8 cellular contexts compared by ENCODE assay signal in the genomic region with DNA sequence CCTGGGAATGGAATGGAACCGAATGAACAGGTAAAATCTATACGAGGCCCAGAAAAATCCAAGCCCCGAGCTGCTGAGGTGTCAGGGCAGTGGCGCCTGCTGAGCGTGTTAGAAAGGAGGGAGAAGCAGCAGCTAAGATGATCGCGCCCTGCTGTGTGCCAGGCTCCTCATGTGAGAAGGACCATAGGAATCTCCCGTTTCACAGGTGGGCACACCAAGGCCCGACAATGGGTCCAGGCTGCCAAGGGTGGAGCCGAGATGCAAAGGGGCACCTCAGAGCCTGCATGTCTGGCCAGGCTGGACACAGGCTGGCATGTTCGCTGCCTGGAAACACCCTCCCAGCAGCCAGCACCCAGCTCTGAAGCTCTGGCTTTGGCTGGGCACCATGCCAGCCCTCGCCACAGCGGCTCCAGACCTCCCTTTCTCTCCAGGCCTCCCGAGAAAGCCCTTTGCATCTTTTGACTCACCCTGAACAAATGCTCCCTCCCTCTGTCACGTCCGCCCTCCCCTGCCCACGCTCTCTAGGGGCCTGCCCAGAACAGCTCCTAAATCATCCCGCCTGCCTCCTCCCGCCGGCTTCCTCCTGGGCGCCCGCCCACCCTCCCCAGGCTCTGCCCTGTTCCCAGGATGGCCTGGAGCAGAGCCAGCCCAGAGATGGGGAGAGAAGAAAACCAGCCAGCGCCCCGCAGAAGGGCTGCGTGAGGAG.
DNase-seq lines count a peak whose midpoint lies in the region; ATAC-seq and TF ChIP-seq lines count a peak whose summit lies in the region.

No MANE protein-coding gene starts in this region.

- CTCF ChIA-PET in PC-9 (lab: Charles Lee), result interaction anchor here (0.6 to 0.9 kb wide), 2 partner anchors 21 to 360 kb away, joined by 5 read pairs; no protein-coding TSS in a partner anchor

- H3K36me3 ChIP-seq in PC-9 (ENCODE audit: low read depth) (no peaks in the 10 kb centered on the region), esophagus muscularis mucosa (no peaks in the 10 kb centered on the region)

- H3K79me2 ChIP-seq in PC-9 (ENCODE audit: low read depth), result no peaks in the 10 kb centered on the region

- peak overlapping the region; percentile 37 for H3K4me3 Mint-ChIP-seq in nephron progenitor cell
- no peak overlapping the region for H3K4me3 Mint-ChIP-seq in activated T-cell treated with anti-CD3 and anti-CD28 coated beads, Interleukin-2, amount 50 U/mL, for 72 hours

- H3K27ac ChIP-seq in PC-9 (no peak overlapping the region), esophagus muscularis mucosa (replicated peaks in 1 of 4) (peak overlapping the region; percentile 71 to 88 (median 78))

- peak overlapping the region; percentile 27; the same call in 1 of the 2 replicates for H3K4me2 ChIP-seq in PC-9

- no peak for TF ChIP-seq EP300 in esophagus muscularis mucosa (IDR thresholded peaks at IDR 0.05)

- 48% methylated on average over 12 of the region's 25 CpGs for WGBS in esophagus muscularis mucosa

- H3K27ac Mint-ChIP-seq in nephron progenitor cell, result no peak overlapping the region
- no peak overlapping the region for H3K27ac Mint-ChIP-seq in activated T-cell treated with anti-CD3 and anti-CD28 coated beads, Interleukin-2, amount 50 U/mL, for 72 hours

- intact Hi-C loops in PC-9 (cut with micrococcal nuclease; ENCODE audit: unreplicated experiment), result loop anchor here (1.0 to 10.0 kb wide), 3 partner anchors 41 to 281 kb away; a partner anchor contains a TSS
- intact Hi-C loops in esophagus muscularis mucosa (cut with DNase I), result no loop called here

- H3K4me1 Mint-ChIP-seq in nephron progenitor cell, result peaks cover 72% of the 10 kb centered on the region
- H3K4me1 Mint-ChIP-seq in activated T-cell treated with anti-CD3 and anti-CD28 coated beads, Interleukin-2, amount 50 U/mL, for 72 hours (ENCODE audit: low read depth), result no peaks in the 10 kb centered on the region

- H4K20me1 ChIP-seq in PC-9 (ENCODE audit: insufficient read depth), result 0 out of 2 replicates have a peak, but pooled peaks cover 4% of the 10 kb centered on the region

- H3K27me3 Mint-ChIP-seq in nephron progenitor cell (ENCODE audit: low read depth, poor library complexity), result peaks cover 38% of the 10 kb centered on the region
- no peaks in the 10 kb centered on the region for H3K27me3 Mint-ChIP-seq in activated T-cell treated with anti-CD3 and anti-CD28 coated beads, Interleukin-2, amount 50 U/mL, for 72 hours (ENCODE audit: low read depth)

- H3K4me3 ChIP-seq in PC-9 (no peak overlapping the region), esophagus muscularis mucosa (peak overlapping the region in 2 of 4 donors; percentile 6 to 31)

- TF ChIP-seq CTCF in PC-9 (conservative IDR thresholded peaks at IDR 0.05), result no peak
- no peak for TF ChIP-seq CTCF in esophagus muscularis mucosa (IDR thresholded peaks at IDR 0.05)
- no peak for TF ChIP-seq CTCF in nephron progenitor cell (IDR thresholded peaks at IDR 0.05)

- ATAC-seq in HG03432 (IDR thresholded peaks at IDR 0.05; ENCODE audit: unreplicated experiment) (peak; percentile 60), HG02759 (IDR thresholded peaks at IDR 0.05; ENCODE audit: unreplicated experiment) (no peak)
- ATAC-seq in activated T-cell treated with anti-CD3 and anti-CD28 coated beads, Interleukin-2, amount 50 U/mL, for 72 hours (replicated peaks in 1 of 2), result no peak

- POLR2A ChIA-PET in PC-9 (lab: Charles Lee; ENCODE audit: unreplicated experiment), result no interaction called here

- H2AFZ ChIP-seq in PC-9, result no peak overlapping the region

- no peaks in the 10 kb centered on the region for H3K9me2 ChIP-seq in PC-9 (ENCODE audit: insufficient read depth)

- H3K9me3 Mint-ChIP-seq in nephron progenitor cell, result no peaks in the 10 kb centered on the region
- no peaks in the 10 kb centered on the region for H3K9me3 Mint-ChIP-seq in activated T-cell treated with anti-CD3 and anti-CD28 coated beads, Interleukin-2, amount 50 U/mL, for 72 hours

- TF ChIP-seq POLR2A in esophagus muscularis mucosa (IDR thresholded peaks at IDR 0.05; ENCODE audit: low read depth), result no peak

- no peaks in the 10 kb centered on the region for H3K36me3 Mint-ChIP-seq in nephron progenitor cell (ENCODE audit: low read depth)
- H3K36me3 Mint-ChIP-seq in activated T-cell treated with anti-CD3 and anti-CD28 coated beads, Interleukin-2, amount 50 U/mL, for 72 hours (ENCODE audit: insufficient read depth in 2 of 2), result no peaks in the 10 kb centered on the region

- no TSS peak for BruUV-seq in PC-9 (replicated peaks; lab: Mats Ljungman, UMichigan)

- H3K27me3 ChIP-seq in PC-9 (ENCODE audit: insufficient read depth, low read depth) (no peaks in the 10 kb centered on the region), esophagus muscularis mucosa (no peaks in the 10 kb centered on the region)

- DNase-seq in COLO829 (ENCODE audit: low spot score) (peak; percentile 90), PC-9 (peak; percentile 83 to 89), esophagus muscularis mucosa (ENCODE audit: extremely low spot score) (no peak), nephron progenitor cell (peak; percentile 77)
- DNase-seq in activated T-cell treated with anti-CD3 and anti-CD28 coated beads, Interleukin-2, amount 50 U/mL, for 72 hours, result no peak
- no peak for DNase-seq in NK-92 treated with Interleukin-12 subunit alpha and Interleukin-12 subunit beta, amount 100 ng/mL, for 24 hours (lab: John Stamatoyannopoulos, UW)

- H3F3A ChIP-seq in PC-9 (ENCODE audit: insufficient read depth, low read depth), result peaks cover 27% of the 10 kb centered on the region; the same call in 1 of the 2 replicates

- H3K4me1 ChIP-seq in PC-9 (replicated peaks; ENCODE audit: insufficient read depth), result peaks cover 31% of the 10 kb centered on the region
- peaks cover 43 to 67% (median 60%) of the 10 kb centered on the region in 4 donors for H3K4me1 ChIP-seq in esophagus muscularis mucosa

- no peaks in the 10 kb centered on the region for H3K9me3 ChIP-seq in PC-9 (ENCODE audit: insufficient read depth, low read depth)
- no peaks in the 10 kb centered on the region for H3K9me3 ChIP-seq in esophagus muscularis mucosa

Comparison
In these comparisons a context has a peak if more than half of its experiments do, and no peak if none do; other contexts are left out.
1. DNase-seq: peak in COLO829 (single experiment), PC-9 (2 of 2) and nephron progenitor cell (single experiment); none in esophagus muscularis mucosa (single experiment), activated T-cell treated with anti-CD3 and anti-CD28 coated beads, Interleukin-2, amount 50 U/mL, for 72 hours (0 of 2) and NK-92 treated with Interleukin-12 subunit alpha and Interleukin-12 subunit beta, amount 100 ng/mL, for 24 hours (single experiment).